15 cellular contexts compared by ENCODE assay signal in the genomic region with DNA sequence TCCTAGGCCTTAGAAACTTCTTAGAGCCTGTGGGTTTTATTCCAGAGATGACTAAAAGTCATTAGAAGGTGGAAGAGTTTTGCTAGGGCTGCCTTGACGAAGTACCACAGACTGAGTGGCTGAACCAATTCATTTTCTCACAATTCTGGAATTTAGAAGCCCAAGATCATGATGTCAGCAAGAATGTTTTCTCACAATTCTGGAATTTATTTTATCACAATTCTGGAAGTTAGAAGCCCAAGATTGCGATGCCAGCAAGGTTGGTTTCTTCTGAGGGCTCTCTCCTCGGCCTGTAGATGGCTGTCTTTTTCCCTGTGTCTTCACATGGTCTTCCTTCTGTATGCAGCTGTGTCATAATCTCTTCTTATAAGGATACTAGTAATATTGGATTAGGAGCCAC.
A peak's percentile ranks its signal among the peaks of the same experiment; 100 is the strongest.
DNase-seq lines count a peak whose midpoint lies in the region; ATAC-seq and TF ChIP-seq lines count a peak whose summit lies in the region.
"Had no signal": no experiment of that assay in that cellular context is flagged by ENCODE, and none has a peak within 500 bp of the region (broad histone marks: within the 10 kb centered on the region; RNA-seq: fewer than 3 reads in every experiment).

No MANE protein-coding gene starts in this region.

- H3K9me3 Mint-ChIP-seq in CD8-positive, alpha-beta T cell: peaks cover 2% of the 10 kb centered on the region

- H4K91ac ChIP-seq in IMR-90 (ENCODE audit: insufficient read depth, low read depth, low read length): peak overlapping the region; percentile 96
- H4K91ac ChIP-seq in mesenchymal stem cell (ENCODE audit: low read length): no peak overlapping the region

- H2BK5ac ChIP-seq in IMR-90 (ENCODE audit: low read depth, low read length, poor library complexity, severe bottlenecking) (peak overlapping the region; percentile 83), mesenchymal stem cell (ENCODE audit: low read depth, low read length, poor library complexity, severe bottlenecking) (no peak overlapping the region)

- TF ChIP-seq POLR2A in IMR-90 (IDR thresholded peaks at IDR 0.05; ENCODE audit: low read depth, low read length): no peak

- dilution Hi-C loops in IMR-90 (cut with HindIII; ENCODE audit: low sequenced_read_pairs, unreplicated experiment): no loop called here

- H3K9me3 ChIP-seq in IMR-90 (ENCODE audit: control insufficient read depth, insufficient read depth, low read length): no peaks in the 10 kb centered on the region
- no peaks in the 10 kb centered on the region for H3K9me3 ChIP-seq in mesenchymal stem cell (ENCODE audit: control insufficient read depth, low read length)
- H3K9me3 ChIP-seq in CD8-positive, alpha-beta T cell (ENCODE audit: low read length): no peaks in the 10 kb centered on the region
- H3K9me3 ChIP-seq: BE2C, gastroesophageal sphincter, tibial artery had no signal

- TF ChIP-seq CTCF in AG09309 (IDR thresholded peaks at IDR 0.05; ENCODE audit: control insufficient read depth, insufficient read depth, low read depth, low read length, missing control alignments) (peak; percentile 65), IMR-90 (conservative IDR thresholded peaks at IDR 0.05; ENCODE audit: low read depth, low read length) (peak; percentile 41)
- TF ChIP-seq CTCF in CD8-positive, alpha-beta T cell (IDR thresholded peaks at IDR 0.05): no peak

- H2BK120ac ChIP-seq in IMR-90 (ENCODE audit: low read depth, low read length) (peak overlapping the region; percentile 100), mesenchymal stem cell (ENCODE audit: low read depth, low read length) (no peak overlapping the region)

- H3K9me1 ChIP-seq in IMR-90 (ENCODE audit: insufficient read depth, low read length): peaks cover 13% of the 10 kb centered on the region

- DNase-seq in AG09309 (ENCODE audit: low read depth) (peak; percentile 97), IMR-90 (peak; percentile 94), dedifferentiated amniotic fluid mesenchymal stem cell (ENCODE audit: extremely low spot score) (peak; percentile 87), mesenchymal stem cell (peak; percentile 67), NCI-H146 treated with DMSO at 0.1 percent for 48 hours (lab: John Stamatoyannopoulos, UW; ENCODE audit: unreplicated experiment) (no peak), NCI-H1417 (lab: John Stamatoyannopoulos, UW) (no peak), COLO668 (lab: John Stamatoyannopoulos, UW; ENCODE audit: unreplicated experiment) (no peak)
- no peak for DNase-seq in CD8-positive, alpha-beta T cell
- DNase-seq: BE2C, DMS79, dorsolateral prefrontal cortex, NCI-H1105, tibial artery had no signal

- peak overlapping the region; percentile 99 for H3K14ac ChIP-seq in IMR-90 (replicated peaks; ENCODE audit: low read depth, low read length)
- no peak overlapping the region for H3K14ac ChIP-seq in mesenchymal stem cell (ENCODE audit: low read length in 2 of 2)

- H3K18ac ChIP-seq in IMR-90 (ENCODE audit: low read depth, low read length) (peak overlapping the region; percentile 92), mesenchymal stem cell (ENCODE audit: low read depth in 1 of 2, low read length in 2 of 2) (peak overlapping the region in 1 of 2 experiments; percentile 58)

- H3K79me1 ChIP-seq in IMR-90 (ENCODE audit: low read depth in 1 of 2, low read length in 2 of 2) (no peaks in the 10 kb centered on the region), mesenchymal stem cell (replicated peaks; ENCODE audit: low read length, poor library complexity, severe bottlenecking) (no peaks in the 10 kb centered on the region)

- in situ Hi-C loops in IMR-90 (cut with MboI; ENCODE audit: low sequenced_read_pairs): no loop called here

- H3K56ac ChIP-seq in IMR-90 (ENCODE audit: extremely low read depth, insufficient read depth, low read length): peak overlapping the region; percentile 94; the same call in 1 of the 2 replicates

- H3K4me3 ChIP-seq in AG09309 (ENCODE audit: control insufficient read depth, low read depth, low read length) (no peak overlapping the region), IMR-90 (ENCODE audit: insufficient read depth, low read depth, low read length) (no peak overlapping the region), mesenchymal stem cell (ENCODE audit: insufficient read depth in 1 of 2, low read depth in 1 of 2, low read length in 2 of 2) (no peak overlapping the region)
- no peak overlapping the region for H3K4me3 ChIP-seq in CD8-positive, alpha-beta T cell (ENCODE audit: low read depth, low read length)
- H3K4me3 ChIP-seq: dorsolateral prefrontal cortex, gastroesophageal sphincter, tibial artery had no signal

- H3K27me3 ChIP-seq in IMR-90 (ENCODE audit: control insufficient read depth, insufficient read depth, low read length): no peaks in the 10 kb centered on the region
- H3K27me3 ChIP-seq in mesenchymal stem cell (ENCODE audit: control insufficient read depth in 1 of 2, insufficient read depth in 1 of 2, low read length in 2 of 2): no peaks in the 10 kb centered on the region
- no peaks in the 10 kb centered on the region for H3K27me3 ChIP-seq in CD8-positive, alpha-beta T cell (ENCODE audit: insufficient read depth, low read length)
- H3K27me3 ChIP-seq: BE2C, dorsolateral prefrontal cortex, gastroesophageal sphincter, tibial artery had no signal

- no peaks in the 10 kb centered on the region for H3K36me3 Mint-ChIP-seq in CD8-positive, alpha-beta T cell

- H2BK15ac ChIP-seq in IMR-90 (ENCODE audit: low read depth, low read length): peak overlapping the region; percentile 96; the same call in 2 of the 3 replicates
- no peak overlapping the region for H2BK15ac ChIP-seq in mesenchymal stem cell (ENCODE audit: low read depth, poor library complexity, severe bottlenecking)

- no peak overlapping the region for H3K4me3 Mint-ChIP-seq in CD8-positive, alpha-beta T cell

- CTCF ChIA-PET in IMR-90 (lab: Yijun Ruan, JAX): interaction anchor here (0.6 kb wide), 1 partner anchor 670 kb away, joined by 8 read pairs; no protein-coding TSS in a partner anchor
- CTCF ChIA-PET in CD8-positive, alpha-beta T cell (lab: Charles Lee): no interaction called here

- H3K4me2 ChIP-seq in IMR-90 (ENCODE audit: low read depth, low read length): no peak overlapping the region
- no peak overlapping the region for H3K4me2 ChIP-seq in mesenchymal stem cell (ENCODE audit: low read length, poor library complexity, severe bottlenecking)

- H3K4ac ChIP-seq in IMR-90 (ENCODE audit: low read depth, low read length) (peak overlapping the region; percentile 95), mesenchymal stem cell (ENCODE audit: low read depth in 1 of 2, low read length in 2 of 2) (no peak overlapping the region)

- H2AK9ac ChIP-seq in IMR-90 (replicated peaks; ENCODE audit: low read depth, low read length, poor library complexity): no peak overlapping the region

- peak overlapping the region; percentile 100 for H2BK20ac ChIP-seq in IMR-90 (ENCODE audit: low read depth, low read length)

- H3K9ac ChIP-seq in IMR-90 (ENCODE audit: low read depth, low read length): no peak overlapping the region
- peak overlapping the region; percentile 17 for H3K9ac ChIP-seq in mesenchymal stem cell (ENCODE audit: low read length)
- H3K9ac ChIP-seq: parathyroid adenoma had no signal

- peak overlapping the region in 1 of 2 experiments; percentile 33 for H2BK12ac ChIP-seq in mesenchymal stem cell (ENCODE audit: low read length in 2 of 2)

- H4K20me1 ChIP-seq in IMR-90 (ENCODE audit: insufficient read depth, low read length): no peaks in the 10 kb centered on the region

- peak overlapping the region; percentile 96 for H4K8ac ChIP-seq in IMR-90 (ENCODE audit: low read depth in 2 of 2, low read length in 2 of 2)
- no peak overlapping the region for H4K8ac ChIP-seq in mesenchymal stem cell (ENCODE audit: low read length)

- H3K27ac Mint-ChIP-seq in CD8-positive, alpha-beta T cell: no peak overlapping the region

- H3K36me3 ChIP-seq in IMR-90 (ENCODE audit: control insufficient read depth, insufficient read depth, low read length) (no peaks in the 10 kb centered on the region), mesenchymal stem cell (ENCODE audit: control insufficient read depth in 1 of 2, insufficient read depth in 2 of 2, low read depth in 1 of 2, low read length in 2 of 2) (no peaks in the 10 kb centered on the region)
- H3K36me3 ChIP-seq in CD8-positive, alpha-beta T cell (ENCODE audit: insufficient read depth, low read length): no peaks in the 10 kb centered on the region
- H3K36me3 ChIP-seq: BE2C, gastroesophageal sphincter, tibial artery had no signal

- peak overlapping the region; percentile 66 for H3K23ac ChIP-seq in IMR-90 (ENCODE audit: low read depth, low read length)
- H3K23ac ChIP-seq in mesenchymal stem cell (ENCODE audit: low read length in 2 of 2): no peak overlapping the region

- no peaks in the 10 kb centered on the region for H3K4me1 Mint-ChIP-seq in CD8-positive, alpha-beta T cell (ENCODE audit: low read depth)

- H3K27ac ChIP-seq in IMR-90 (ENCODE audit: insufficient read depth, low read length): peak overlapping the region; percentile 82
- peak overlapping the region; percentile 45 for H3K27ac ChIP-seq in mesenchymal stem cell (ENCODE audit: low read length, poor library complexity, severe bottlenecking)
- H3K27ac ChIP-seq in CD8-positive, alpha-beta T cell (ENCODE audit: low read depth, low read length): no peak overlapping the region
- H3K27ac ChIP-seq: dorsolateral prefrontal cortex, parathyroid adenoma, tibial artery had no signal

- intact Hi-C loops in IMR-90 (cut with micrococcal nuclease): loop anchor here (2.0 to 5.0 kb wide), 3 partner anchors 193 to 675 kb away; no protein-coding TSS in a partner anchor
- intact Hi-C loops in CD8-positive, alpha-beta T cell (cut with DNase I, micrococcal nuclease): no loop called here

- no CpG with 5 or more reads among the region's 3 CpGs for WGBS in IMR-90 (ENCODE audit: extremely low coverage in 2 of 2, insufficient read length in 1 of 2), 2 experiments
- 54% methylated on average over 3 of the region's 3 CpGs for WGBS in mesenchymal stem cell

- peak; percentile 51 for TF ChIP-seq RAD21 in IMR-90 (IDR thresholded peaks at IDR 0.05; ENCODE audit: low read length)

- H2AFZ ChIP-seq in IMR-90 (replicated peaks; ENCODE audit: low read length, poor library complexity) (peak overlapping the region; percentile 36), mesenchymal stem cell (ENCODE audit: low read depth, low read length) (no peak overlapping the region)
- H2AFZ ChIP-seq: parathyroid adenoma had no signal

- no TSS peak for BruUV-seq in IMR-90 (replicated peaks; lab: Mats Ljungman, UMichigan)

- peaks cover 13% of the 10 kb centered on the region for H3K4me1 ChIP-seq in IMR-90 (ENCODE audit: control insufficient read depth, insufficient read depth, low read length)
- H3K4me1 ChIP-seq in mesenchymal stem cell (ENCODE audit: control insufficient read depth, insufficient read depth, low read depth, low read length): peaks cover 7% of the 10 kb centered on the region
- H3K4me1 ChIP-seq in CD8-positive, alpha-beta T cell (ENCODE audit: insufficient read depth, low read length): no peaks in the 10 kb centered on the region
- H3K4me1 ChIP-seq: BE2C, parathyroid adenoma had no signal

- H3K27me3 Mint-ChIP-seq in CD8-positive, alpha-beta T cell (ENCODE audit: low read depth): no peaks in the 10 kb centered on the region

- peak overlapping the region; percentile 90 for H4K5ac ChIP-seq in IMR-90 (ENCODE audit: low read depth, low read length)

- POLR2A ChIA-PET in IMR-90 (lab: Charles Lee; ENCODE audit: unreplicated experiment): no interaction called here
- POLR2A ChIA-PET in CD8-positive, alpha-beta T cell (lab: Charles Lee): no interaction called here

- ATAC-seq in IMR-90 (ENCODE audit: low read depth): peak; percentile 82
- no peak for ATAC-seq in CD8-positive, alpha-beta T cell
- ATAC-seq: gastroesophageal sphincter had no signal

- H2AK5ac ChIP-seq in IMR-90 (ENCODE audit: low read depth, low read length) (peak overlapping the region; percentile 98), mesenchymal stem cell (ENCODE audit: low read length, severe bottlenecking) (no peak overlapping the region)

Comparison
In these comparisons a context has a peak if more than half of its experiments do, and no peak if none do; other contexts are left out.
1. DNase-seq: peak in AG09309 (single experiment), IMR-90 (single experiment), dedifferentiated amniotic fluid mesenchymal stem cell (single experiment) and mesenchymal stem cell (single experiment); none in NCI-H146 treated with DMSO at 0.1 percent for 48 hours (single experiment), NCI-H1417 (0 of 3), COLO668 (single experiment) and CD8-positive, alpha-beta T cell (0 of 7).